8 cellular contexts compared by ENCODE assay signal in genomic region chr1:86915737-86916235, GRCh38. TPM values are rescaled to one million over a fixed set of nuclear protein-coding genes. Genes with fewer than 3 reads are reported as not detected.
DNase-seq lines count a peak whose midpoint lies in the region; ATAC-seq and TF ChIP-seq lines count a peak whose summit lies in the region.

No MANE protein-coding gene starts in this region.

- no peaks in the 10 kb centered on the region for H3K27me3 ChIP-seq in ACC112 (ENCODE audit: insufficient read depth, low read length)
- H3K27me3 ChIP-seq in HL-60 (ENCODE audit: insufficient read depth, poor library complexity, severe bottlenecking) = no peaks in the 10 kb centered on the region
- H3K27me3 ChIP-seq in colonic mucosa = no peaks in the 10 kb centered on the region
- H3K27me3 ChIP-seq in mucosa of rectum (ENCODE audit: control insufficient read depth in 2 of 2, insufficient read depth in 2 of 2, low read length in 2 of 2) = no peaks in the 10 kb centered on the region

- no peaks in the 10 kb centered on the region for H3K36me3 ChIP-seq in ACC112 (ENCODE audit: insufficient read depth, low read length)
- H3K36me3 ChIP-seq in colonic mucosa = no peaks in the 10 kb centered on the region
- H3K36me3 ChIP-seq in mucosa of rectum (ENCODE audit: control insufficient read depth in 2 of 2, insufficient read depth in 2 of 2, low read length in 2 of 2) = no peaks in the 10 kb centered on the region

- TF ChIP-seq CTCF in HL-60 (IDR thresholded peaks at IDR 0.05; ENCODE audit: insufficient read depth, low read length) = no peak
- no peak for TF ChIP-seq CTCF in colonic mucosa (IDR thresholded peaks at IDR 0.05)

- H3K27ac ChIP-seq in ACC112 (ENCODE audit: low read depth, low read length) = no peak overlapping the region
- peak overlapping the region; percentile 84; the same call in 1 of the 2 replicates for H3K27ac ChIP-seq in HL-60 (replicated peaks)
- H3K27ac ChIP-seq in colonic mucosa = peak overlapping the region; percentile 45
- peak overlapping the region; percentile 46 to 74 for H3K27ac ChIP-seq in mucosa of rectum (ENCODE audit: low read depth in 2 of 2, low read length in 2 of 2)

- H3K4me3 ChIP-seq in ACC112 (ENCODE audit: low read depth, low read length) = peak overlapping the region; percentile 87
- H3K4me3 ChIP-seq in HL-60 (replicated peaks; ENCODE audit: insufficient read depth, low read length) = peak overlapping the region; percentile 88
- H3K4me3 ChIP-seq in colonic mucosa = peak overlapping the region; percentile 55
- peak overlapping the region; percentile 78 to 97 for H3K4me3 ChIP-seq in mucosa of rectum (ENCODE audit: low read length in 2 of 2)

- H3K9ac ChIP-seq in colonic mucosa (ENCODE audit: low read depth in 2 of 2, low read length in 2 of 2) = peak overlapping the region; percentile 80 to 96
- H3K9ac ChIP-seq in mucosa of rectum (ENCODE audit: low read depth in 1 of 2, low read length in 2 of 2) = peak overlapping the region; percentile 74 to 79

- H3K79me2 ChIP-seq in ACC112 (ENCODE audit: control insufficient read depth, insufficient read depth, low read length, unreplicated experiment) = peaks cover 62% of the 10 kb centered on the region

- no peaks in the 10 kb centered on the region for H3K9me3 ChIP-seq in colonic mucosa
- H3K9me3 ChIP-seq in mucosa of rectum (ENCODE audit: control insufficient read depth in 2 of 2, low read length in 2 of 2) = no peaks in the 10 kb centered on the region

- H3K4me1 ChIP-seq in ACC112 (ENCODE audit: control insufficient read depth, insufficient read depth, low read length, unreplicated experiment) (peaks cover 13% of the 10 kb centered on the region), colonic mucosa (no peaks in the 10 kb centered on the region), mucosa of rectum (ENCODE audit: control insufficient read depth in 2 of 2, insufficient read depth in 2 of 2, low read length in 2 of 2) (peaks cover 11 to 14% of the 10 kb centered on the region in 2 donors)

- H2AFZ ChIP-seq in ACC112 (ENCODE audit: low read length, unreplicated experiment) = peak overlapping the region; percentile 77

- intact Hi-C loops in colonic mucosa (cut with DNase I) = no loop called here

- DNase-seq in HL-60 (ENCODE audit: low read depth in 1 of 2, low spot score in 1 of 2) (no peak), colonic mucosa (no peak), cerebellar nuclear complex (lab: John Stamatoyannopoulos, UW) (no peak)

- ATAC-seq in HG02852 (IDR thresholded peaks at IDR 0.05; ENCODE audit: unreplicated experiment) (no peak), GM18870 (IDR thresholded peaks at IDR 0.05; ENCODE audit: unreplicated experiment) (no peak), GM18868 (IDR thresholded peaks at IDR 0.05; ENCODE audit: unreplicated experiment) (no peak)

RNA-seq across cellular contexts. Expression of gene HS2ST1, which starts 1.4 kb away (rescaled TPM):
- 10 to 100 TPM; 21.3 to 23.5 TPM for total RNA-seq in colonic mucosa

RNA-seq across cellular contexts. Expression of gene SELENOF, which starts 1.9 kb away (rescaled TPM):
- 100 to 1,000 TPM; 207 to 215 TPM for total RNA-seq in colonic mucosa
